8 cellular contexts compared by ENCODE assay signal in genomic region chr4:88613417-88613875, GRCh38. TPM values are rescaled to one million over a fixed set of nuclear protein-coding genes. Genes with fewer than 3 reads are reported as not detected.
A peak's percentile ranks its signal among the peaks of the same experiment; 100 is the strongest.
DNase-seq lines count a peak whose midpoint lies in the region; ATAC-seq, FAIRE-seq and TF ChIP-seq lines count a peak whose summit lies in the region.

No MANE protein-coding gene starts in this region.

- H3K36me3 Mint-ChIP-seq in CD8-positive, alpha-beta memory T cell = peaks cover 10 to 44% (median 13%) of the 10 kb centered on the region in 3 donors
- H3K36me3 Mint-ChIP-seq in activated T-cell treated with anti-CD3 and anti-CD28 coated beads, Interleukin-2, amount 50 U/mL, for 72 hours (ENCODE audit: insufficient read depth in 2 of 2) = peaks cover 7 to 11% of the 10 kb centered on the region in 2 donors

- H3K27me3 ChIP-seq in CD8-positive, alpha-beta memory T cell (ENCODE audit: insufficient read depth, low read length, poor library complexity, severe bottlenecking) = no peaks in the 10 kb centered on the region

- POLR2A ChIA-PET in CD8-positive, alpha-beta memory T cell (lab: Charles Lee) = interaction anchor here (0.7 to 2.3 kb wide), 2 partner anchors 21 to 156 kb away, joined by 3 to 32 read pairs; partner anchors contain the start of genes HERC3 and HERC5

- no peak for FAIRE-seq in kidney (lab: Jason Lieb, UNC)
- FAIRE-seq in RCC 7860 (lab: Jason Lieb, UNC) = no peak

- H3K9me3 ChIP-seq in CD8-positive, alpha-beta memory T cell (ENCODE audit: low read length) = no peaks in the 10 kb centered on the region
- H3K9me3 ChIP-seq in kidney (ENCODE audit: control insufficient read depth in 1 of 2, low read length in 2 of 2) = no peaks in the 10 kb centered on the region

- H3K4me3 Mint-ChIP-seq in CD8-positive, alpha-beta memory T cell = peak overlapping the region; percentile 61 to 88 (median 80)
- H3K4me3 Mint-ChIP-seq in activated T-cell treated with anti-CD3 and anti-CD28 coated beads, Interleukin-2, amount 50 U/mL, for 72 hours = peak overlapping the region; percentile 61 to 95

- peak overlapping the region; percentile 94 to 99 (median 96) for H3K27ac Mint-ChIP-seq in CD8-positive, alpha-beta memory T cell
- peak overlapping the region; percentile 99 for H3K27ac Mint-ChIP-seq in activated T-cell treated with anti-CD3 and anti-CD28 coated beads, Interleukin-2, amount 50 U/mL, for 72 hours

- peaks cover 71% of the 10 kb centered on the region for H3K4me1 ChIP-seq in CD8-positive, alpha-beta memory T cell (ENCODE audit: insufficient read depth, low read length)
- H3K4me1 ChIP-seq in kidney (ENCODE audit: control insufficient read depth in 1 of 2, insufficient read depth in 1 of 2, low read depth in 1 of 2, low read length in 2 of 2) = peaks cover 22 to 29% of the 10 kb centered on the region in 2 donors

- intact Hi-C loops in kidney (cut with DNase I) = no loop called here

- H3K9ac ChIP-seq in kidney (ENCODE audit: low read length in 2 of 2) = peak overlapping the region in 1 of 2 donors; percentile 10

- CTCF ChIA-PET in CD8-positive, alpha-beta memory T cell (lab: Charles Lee) = interaction anchor here (0.6 to 3.4 kb wide), 5 partner anchors 20 to 403 kb away, joined by 3 to 28 read pairs (median 3); partner anchors contain the start of genes HERC3 and PPM1K

- peak; percentile 49 for ATAC-seq in GM21576 (IDR thresholded peaks at IDR 0.05; ENCODE audit: unreplicated experiment)
- ATAC-seq in activated T-cell treated with anti-CD3 and anti-CD28 coated beads, Interleukin-2, amount 50 U/mL, for 72 hours (replicated peaks in 1 of 2) = peak; percentile 65 to 78

- H3K36me3 ChIP-seq in CD8-positive, alpha-beta memory T cell (ENCODE audit: insufficient read depth, low read length) = no peaks in the 10 kb centered on the region
- no peaks in the 10 kb centered on the region for H3K36me3 ChIP-seq in kidney (ENCODE audit: control insufficient read depth in 1 of 2, insufficient read depth in 2 of 2, low read length in 2 of 2)

- peak in 4 of 5 donors; percentile 7 to 82 (median 72) for DNase-seq in CD8-positive, alpha-beta memory T cell
- DNase-seq in NCI-H2107 (lab: John Stamatoyannopoulos, UW) (peak; percentile 32), kidney (no peak), RCC 7860 (ENCODE audit: low spot score) (no peak), SHP77 treated with DMSO at 0.1 percent for 48 hours (lab: John Stamatoyannopoulos, UW) (no peak), AG08395 (ENCODE audit: low spot score) (no peak)
- peak; percentile 13 to 37 for DNase-seq in activated T-cell treated with anti-CD3 and anti-CD28 coated beads, Interleukin-2, amount 50 U/mL, for 72 hours

- H3K4me1 Mint-ChIP-seq in CD8-positive, alpha-beta memory T cell = peaks cover 70 to 86% (median 83%) of the 10 kb centered on the region in 3 donors
- H3K4me1 Mint-ChIP-seq in activated T-cell treated with anti-CD3 and anti-CD28 coated beads, Interleukin-2, amount 50 U/mL, for 72 hours (ENCODE audit: low read depth) = peaks cover 78% of the 10 kb centered on the region

- H3K4me3 ChIP-seq in CD8-positive, alpha-beta memory T cell (ENCODE audit: low read length) = peak overlapping the region; percentile 56
- no peak overlapping the region for H3K4me3 ChIP-seq in kidney (ENCODE audit: low read length in 2 of 2)

- peak overlapping the region; percentile 57 for H3K27ac ChIP-seq in CD8-positive, alpha-beta memory T cell (ENCODE audit: low read depth, low read length)
- peak overlapping the region; percentile 47 to 74 for H3K27ac ChIP-seq in kidney (ENCODE audit: low read depth in 2 of 2, low read length in 2 of 2)

- H3K9me3 Mint-ChIP-seq in CD8-positive, alpha-beta memory T cell = no peaks in the 10 kb centered on the region
- H3K9me3 Mint-ChIP-seq in activated T-cell treated with anti-CD3 and anti-CD28 coated beads, Interleukin-2, amount 50 U/mL, for 72 hours = peaks cover 0 to 2% of the 10 kb centered on the region in 2 donors

- H3K27me3 Mint-ChIP-seq in CD8-positive, alpha-beta memory T cell = no peaks in the 10 kb centered on the region
- H3K27me3 Mint-ChIP-seq in activated T-cell treated with anti-CD3 and anti-CD28 coated beads, Interleukin-2, amount 50 U/mL, for 72 hours (ENCODE audit: low read depth) = no peaks in the 10 kb centered on the region

- no peak for TF ChIP-seq CTCF in kidney (IDR thresholded peaks at IDR 0.05; ENCODE audit: borderline replicate concordance, extremely low read depth, insufficient read depth)

RNA-seq across cellular contexts. Expression of gene HERC3, which starts 21.2 kb away (rescaled TPM):
- total RNA-seq in CD8-positive, alpha-beta memory T cell = 10 to 100 TPM; 27.9 to 31.8 TPM
- polyA plus RNA-seq in CD8-positive, alpha-beta memory T cell = 34.5 TPM
- total RNA-seq in activated T-cell treated with anti-CD3 and anti-CD28 coated beads, Interleukin-2, amount 50 U/mL, for 72 hours = 10 to 100 TPM; 22.0 to 32.3 TPM
- 58.4 TPM for total RNA-seq in kidney
- 6.3 TPM for polyA plus RNA-seq in kidney (ENCODE audit: insufficient read depth, low read depth, low replicate concordance)

Comparison
In these comparisons a context has a peak if more than half of its experiments do, and no peak if none do; other contexts are left out.
1. DNase-seq: peak in CD8-positive, alpha-beta memory T cell (4 of 5), NCI-H2107 (single experiment) and activated T-cell treated with anti-CD3 and anti-CD28 coated beads, Interleukin-2, amount 50 U/mL, for 72 hours (2 of 2); none in kidney (single experiment), RCC 7860 (single experiment), SHP77 treated with DMSO at 0.1 percent for 48 hours (single experiment) and AG08395 (single experiment).